In genomic region chr11:106167085-106167484, GRCh38 we compare ENCODE assay signal across 2 cellular contexts.
TF ChIP-seq lines count a peak whose summit lies in the region.

No MANE protein-coding gene starts in this region.

TF ChIP-seq in SK-N-SH treated with all-trans-retinoic acid at 6 μM for 48 hours, 23 proteins besides CTCF, POLR2A, EP300 and RAD21 (continued from another document):
- TF ChIP-seq TOX (CRISPR knock-in tag; IDR thresholded peaks at IDR 0.05; ENCODE audit: borderline replicate concordance) = no peak
- no peak for TF ChIP-seq TSHZ2 (CRISPR knock-in tag; IDR thresholded peaks at IDR 0.05)
- TF ChIP-seq CSDC2 (CRISPR knock-in tag; IDR thresholded peaks at IDR 0.05) = no peak

TF ChIP-seq in K562, 482 proteins besides CTCF, POLR2A, EP300 and RAD21 (continued from another document):
- TF ChIP-seq ZNF398 (CRISPR knock-in tag; IDR thresholded peaks at IDR 0.05) (no peak), ZNF232 (CRISPR knock-in tag; IDR thresholded peaks at IDR 0.05) (no peak), CBX3 (IDR thresholded peaks at IDR 0.05; ENCODE audit: borderline replicate concordance in 1 of 2, low read length in 2 of 2) (peak; percentile 18 to 89), ZNF41 (CRISPR knock-in tag; conservative IDR thresholded peaks at IDR 0.05) (peak; percentile 100)
